9 cellular contexts compared by ENCODE assay signal in the genomic region with DNA sequence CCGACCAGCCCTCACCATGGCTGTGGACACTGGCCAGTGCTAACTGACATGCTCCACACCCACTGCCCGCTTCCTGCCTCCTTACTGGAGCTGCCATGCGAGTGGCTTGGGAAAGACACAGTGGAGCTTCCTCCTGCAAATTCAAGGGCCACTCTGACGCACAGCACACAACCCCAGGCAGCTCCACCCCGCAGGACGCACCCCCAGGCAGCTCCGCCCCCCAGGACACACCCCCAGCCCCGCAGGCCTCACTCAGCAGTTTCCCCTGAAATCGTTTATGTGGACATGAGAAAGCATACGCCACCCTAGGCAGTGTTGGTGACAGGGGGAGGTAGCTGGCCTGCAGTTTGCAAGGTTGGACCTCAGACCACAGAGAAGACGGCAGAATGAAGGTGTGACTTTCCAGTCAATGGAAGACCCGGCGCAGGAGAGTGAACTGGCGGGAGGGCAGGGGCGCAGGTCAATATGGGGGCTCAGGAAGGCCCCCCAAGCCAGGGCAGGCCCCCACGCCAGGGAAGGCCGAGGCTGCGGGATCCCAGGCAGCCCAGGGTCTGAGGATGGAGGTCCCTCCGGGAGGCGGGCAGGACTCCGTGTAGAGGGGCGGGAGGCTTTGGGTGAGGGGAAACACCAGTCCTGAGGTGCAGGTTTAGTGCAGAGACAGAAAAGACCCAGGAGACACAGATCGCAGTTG. TPM values are rescaled to one million over a fixed set of nuclear protein-coding genes. Genes with fewer than 3 reads are reported as not detected.
DNase-seq lines count a peak whose midpoint lies in the region; ATAC-seq and TF ChIP-seq lines count a peak whose summit lies in the region.
"Had no signal": no experiment of that assay in that cellular context is flagged by ENCODE, and none has a peak within 500 bp of the region (broad histone marks: within the 10 kb centered on the region; RNA-seq: fewer than 3 reads in every experiment).

No MANE protein-coding gene starts in this region.

- H4K5ac ChIP-seq in H9 (ENCODE audit: insufficient read length, low read depth, low read length), result no peak overlapping the region

- no peaks in the 10 kb centered on the region for H3K23me2 ChIP-seq in H9 (ENCODE audit: insufficient read length, low read depth, low read length, poor library complexity, severe bottlenecking)

- H3K9me3 Mint-ChIP-seq in H9, result no peaks in the 10 kb centered on the region
- no peaks in the 10 kb centered on the region for H3K9me3 Mint-ChIP-seq in activated CD8-positive, alpha-beta T cell treated with anti-CD3 and anti-CD28 coated beads, Interleukin-2, amount 10 ng/mL, durations not matched to agents 7 days and 5 days (ENCODE audit: insufficient read depth)

- no CpG with 5 or more reads among the region's 23 CpGs for WGBS in H9 (ENCODE audit: extremely low coverage, insufficient read length, low lambda C conversion rate)
- 67 to 72% methylated on average over 23 of the region's 23 CpGs for WGBS in lung, 2 donors

- H3T11ph ChIP-seq in H9 (ENCODE audit: low read length), result no peak overlapping the region

- peaks cover 45% of the 10 kb centered on the region; the same call in 1 of the 2 replicates for H3K79me2 ChIP-seq in H9 (ENCODE audit: insufficient read depth, low read length)

- H3K4me3 ChIP-seq in lung, result no peak overlapping the region

- H3K9ac ChIP-seq in H9 (ENCODE audit: extremely low read depth, insufficient read length, low read length), result no peak overlapping the region

- H4K91ac ChIP-seq in H9 (ENCODE audit: insufficient read length, low read depth, low read length), result no peak overlapping the region

- TF ChIP-seq CTCF in H9 (conservative IDR thresholded peaks at IDR 0.05) (no peak), lung (IDR thresholded peaks at IDR 0.05; ENCODE audit: control extremely low read depth, extremely low read depth) (no peak)

- POLR2A ChIA-PET in activated CD8-positive, alpha-beta T cell treated with anti-CD3 and anti-CD28 coated beads, Interleukin-2, amount 10 ng/mL, durations not matched to agents 7 days and 5 days (lab: Charles Lee), result no interaction called here

- H3K9me3 ChIP-seq in H9 (ENCODE audit: control insufficient read depth, low read depth, low read length) (no peaks in the 10 kb centered on the region), lung (ENCODE audit: control insufficient read depth in 2 of 2, insufficient read depth in 1 of 2, low read length in 1 of 2) (no peaks in the 10 kb centered on the region)

- no peak overlapping the region for H2BK5ac ChIP-seq in H9 (ENCODE audit: insufficient read length, low read length)

- no peak overlapping the region for H2BK12ac ChIP-seq in H9 (ENCODE audit: insufficient read length, low read depth, low read length)

- no peaks in the 10 kb centered on the region for H3K27me3 Mint-ChIP-seq in H9 (ENCODE audit: low read depth)
- H3K27me3 Mint-ChIP-seq in activated CD8-positive, alpha-beta T cell treated with anti-CD3 and anti-CD28 coated beads, Interleukin-2, amount 10 ng/mL, durations not matched to agents 7 days and 5 days (ENCODE audit: low read depth), result no peaks in the 10 kb centered on the region

- peaks cover 5% of the 10 kb centered on the region; the same call in 1 of the 2 replicates for H3K4me1 ChIP-seq in H9 (ENCODE audit: insufficient read depth, low read length)
- peaks cover 0 to 39% of the 10 kb centered on the region in 2 donors for H3K4me1 ChIP-seq in lung (ENCODE audit: control insufficient read depth in 2 of 2, insufficient read depth in 2 of 2, low read length in 2 of 2)

- DNase-seq in DMS53 treated with DMSO at 0.1 percent for 48 hours (lab: John Stamatoyannopoulos, UW; ENCODE audit: unreplicated experiment) (peak; percentile 22), H9 (no peak), lung (ENCODE audit: low spot score) (peak; percentile 70), NCI-H510A treated with DMSO at 0.1 percent for 48 hours (lab: John Stamatoyannopoulos, UW) (no peak), NCI-H446 treated with DMSO at 0.1 percent for 48 hours (lab: John Stamatoyannopoulos, UW) (no peak)
- DNase-seq in activated CD8-positive, alpha-beta T cell treated with anti-CD3 and anti-CD28 coated beads, Interleukin-2, amount 10 ng/mL, durations not matched to agents 7 days and 5 days, result peak; percentile 45
- DNase-seq: T-helper 9 cell had no signal

- H2AK5ac ChIP-seq in H9 (ENCODE audit: insufficient read length, low read length), result no peak overlapping the region

- no peak overlapping the region for H3K18ac ChIP-seq in H9 (ENCODE audit: insufficient read length, low read depth, low read length)

- H3K14ac ChIP-seq in H9 (ENCODE audit: insufficient read depth, low read length), result no peak overlapping the region

- no peak overlapping the region for H3K4ac ChIP-seq in H9 (ENCODE audit: low read depth, low read length)

- CTCF ChIA-PET in activated CD8-positive, alpha-beta T cell treated with anti-CD3 and anti-CD28 coated beads, Interleukin-2, amount 10 ng/mL, durations not matched to agents 7 days and 5 days (lab: Charles Lee), result interaction anchor here (0.7 to 2.2 kb wide), 3 partner anchors 13 to 626 kb away, joined by 3 to 7 read pairs (median 3); no protein-coding TSS in a partner anchor

- peaks cover 2% of the 10 kb centered on the region for H4K20me1 ChIP-seq in H9 (ENCODE audit: control insufficient read depth, insufficient read depth, insufficient read length)

- peak overlapping the region; percentile 19 to 93 (median 25); a peak in 4 of 7 replicates for H3K27ac Mint-ChIP-seq in H9
- no peak overlapping the region for H3K27ac Mint-ChIP-seq in activated CD8-positive, alpha-beta T cell treated with anti-CD3 and anti-CD28 coated beads, Interleukin-2, amount 10 ng/mL, durations not matched to agents 7 days and 5 days

- H3K36me3 Mint-ChIP-seq in H9 (ENCODE audit: insufficient read depth in 1 of 3, low read depth in 3 of 3), result peaks cover 9 to 38% (median 32%) of the 10 kb centered on the region in 3 experiments
- H3K36me3 Mint-ChIP-seq in activated CD8-positive, alpha-beta T cell treated with anti-CD3 and anti-CD28 coated beads, Interleukin-2, amount 10 ng/mL, durations not matched to agents 7 days and 5 days (ENCODE audit: low read depth), result peaks cover 4% of the 10 kb centered on the region

- peak; percentile 51 for ATAC-seq in activated CD8-positive, alpha-beta T cell treated with anti-CD3 and anti-CD28 coated beads, Interleukin-2, amount 10 ng/mL, durations not matched to agents 7 days and 5 days
- peak; percentile 50 for ATAC-seq in lung (ENCODE audit: insufficient read depth, low FRiP score)
- ATAC-seq in GM21515 (IDR thresholded peaks at IDR 0.05; ENCODE audit: unreplicated experiment), result no peak
- no peak for ATAC-seq in GM18517 (IDR thresholded peaks at IDR 0.05; ENCODE audit: unreplicated experiment)

- H3K4me3 Mint-ChIP-seq in H9, result no peak overlapping the region
- no peak overlapping the region for H3K4me3 Mint-ChIP-seq in activated CD8-positive, alpha-beta T cell treated with anti-CD3 and anti-CD28 coated beads, Interleukin-2, amount 10 ng/mL, durations not matched to agents 7 days and 5 days

- no peak overlapping the region for H2BK20ac ChIP-seq in H9 (ENCODE audit: low read depth, low read length, poor library complexity, severe bottlenecking)

- no peak overlapping the region for H3K23ac ChIP-seq in H9 (ENCODE audit: insufficient read length, low read depth, low read length)

- H2AFZ ChIP-seq in H9 (ENCODE audit: low read length), result no peak overlapping the region

- no peak overlapping the region for H3K56ac ChIP-seq in H9 (ENCODE audit: insufficient read length, low read depth, low read length)

- no peak overlapping the region for H4K8ac ChIP-seq in H9 (replicated peaks; ENCODE audit: insufficient read length, low read depth, low read length)

- H3K36me3 ChIP-seq in lung (ENCODE audit: control insufficient read depth in 2 of 2, insufficient read depth in 2 of 2, low read length in 2 of 2), result peaks cover 0 to 21% of the 10 kb centered on the region in 2 donors

- H3K27me3 ChIP-seq in H9 (ENCODE audit: insufficient read depth, low read length) (no peaks in the 10 kb centered on the region), lung (ENCODE audit: control insufficient read depth, insufficient read depth) (no peaks in the 10 kb centered on the region)

- H3K4me1 Mint-ChIP-seq in H9, result peaks cover 40 to 43% of the 10 kb centered on the region in 2 experiments
- peaks cover 14% of the 10 kb centered on the region for H3K4me1 Mint-ChIP-seq in activated CD8-positive, alpha-beta T cell treated with anti-CD3 and anti-CD28 coated beads, Interleukin-2, amount 10 ng/mL, durations not matched to agents 7 days and 5 days (ENCODE audit: low read depth)

- peaks cover 12% of the 10 kb centered on the region for H3K79me1 ChIP-seq in H9 (ENCODE audit: insufficient read depth, low read depth, low read length, poor library complexity, severe bottlenecking)

- H2BK15ac ChIP-seq in H9 (ENCODE audit: low read depth, low read length), result no peak overlapping the region

- H2BK120ac ChIP-seq in H9 (ENCODE audit: low read depth, low read length, poor library complexity, severe bottlenecking), result no peak overlapping the region

- H3K27ac ChIP-seq in H9 (ENCODE audit: insufficient read length, low read depth, low read length), result no peak overlapping the region
- peak overlapping the region in 1 of 2 donors; percentile 83 for H3K27ac ChIP-seq in lung (ENCODE audit: low read depth in 1 of 2, low read length in 1 of 2)

- no peak overlapping the region for H3K4me2 ChIP-seq in H9 (ENCODE audit: insufficient read depth, insufficient read length, low read length)

RNA-seq across cellular contexts. Expression of a gene that starts 21.6 kb away (rescaled TPM):
- total RNA-seq in H9 (2021), result 222 and 231 TPM in 2 replicates
- total RNA-seq in activated CD8-positive, alpha-beta T cell treated with anti-CD3 and anti-CD28 coated beads, Interleukin-2, amount 10 ng/mL, durations not matched to agents 7 days and 5 days, result 10 to 100 TPM; 60.8 to 68.3 TPM
- total RNA-seq in lung, result 100 to 1,000 TPM; 320 to 565 TPM
- 100 to 1,000 TPM; 198 to 669 TPM for polyA plus RNA-seq in lung

RNA-seq across cellular contexts. Expression of a gene that starts 57.0 kb away (rescaled TPM):
- total RNA-seq in H9 (2021), result 0.50 and 0.61 TPM in 2 replicates
- total RNA-seq in activated CD8-positive, alpha-beta T cell treated with anti-CD3 and anti-CD28 coated beads, Interleukin-2, amount 10 ng/mL, durations not matched to agents 7 days and 5 days, result not detected
- under 1 TPM; 0.85 to 0.95 TPM for total RNA-seq in lung
- 1 to 10 TPM in 1 of 2 donors, under 1 TPM in 1; 0.30 to 1.1 TPM for polyA plus RNA-seq in lung

Comparison
In these comparisons a context has a peak if more than half of its experiments do, and no peak if none do; other contexts are left out.
1. DNase-seq: peak in DMS53 treated with DMSO at 0.1 percent for 48 hours (single experiment), activated CD8-positive, alpha-beta T cell treated with anti-CD3 and anti-CD28 coated beads, Interleukin-2, amount 10 ng/mL, durations not matched to agents 7 days and 5 days (single experiment) and lung (single experiment); none in H9 (single experiment), NCI-H510A treated with DMSO at 0.1 percent for 48 hours (single experiment) and NCI-H446 treated with DMSO at 0.1 percent for 48 hours (single experiment).
2. ATAC-seq: peak in activated CD8-positive, alpha-beta T cell treated with anti-CD3 and anti-CD28 coated beads, Interleukin-2, amount 10 ng/mL, durations not matched to agents 7 days and 5 days (single experiment) and lung (single experiment); none in GM21515 (single experiment) and GM18517 (single experiment).